Comparison of ENCODE assay signal across 8 cellular contexts in the genomic region with DNA sequence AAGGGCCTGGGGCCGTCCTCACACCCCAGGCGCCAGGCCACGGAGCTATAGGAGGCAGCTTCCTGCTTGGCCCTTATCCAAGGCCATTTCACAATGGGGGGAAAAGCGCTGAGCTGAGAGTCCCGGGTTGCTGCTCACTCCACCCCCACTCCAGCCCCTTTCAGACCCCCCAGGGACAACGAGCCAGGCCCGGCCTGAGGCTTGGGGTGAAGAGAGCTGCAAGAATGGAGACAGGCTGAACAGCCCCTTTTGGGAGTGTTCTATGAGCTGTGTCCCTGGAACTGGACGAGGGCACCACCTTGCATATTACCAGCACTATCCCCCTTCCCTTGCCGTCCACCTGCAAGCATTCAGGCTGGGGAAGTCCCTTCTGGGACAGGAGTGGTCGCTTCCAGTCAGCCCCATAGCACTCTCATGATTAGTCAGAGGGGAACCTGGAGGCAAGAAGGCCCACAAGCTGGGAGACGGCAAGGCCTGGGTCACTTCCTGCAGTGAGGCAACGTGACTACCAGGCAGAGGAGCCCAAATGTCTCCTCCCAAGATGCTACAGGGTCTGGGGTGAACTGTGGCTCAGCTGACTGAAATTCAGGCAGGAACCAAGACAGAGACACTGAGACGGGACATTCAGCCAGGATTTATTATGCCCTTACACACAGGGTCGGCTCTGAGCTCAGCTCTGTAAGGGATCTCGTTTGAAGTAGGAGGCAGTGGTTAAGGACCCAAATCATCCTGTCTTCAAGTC. TPM values are rescaled to one million over a fixed set of nuclear protein-coding genes. Genes with fewer than 3 reads are reported as not detected.
A peak's percentile ranks its signal among the peaks of the same experiment; 100 is the strongest.
DNase-seq lines count a peak whose midpoint lies in the region; ATAC-seq and TF ChIP-seq lines count a peak whose summit lies in the region.

No MANE protein-coding gene starts in this region.

- H3K4me1 Mint-ChIP-seq in CD4-positive, CD25-positive, alpha-beta regulatory T cell: peaks cover 8 to 69% (median 42%) of the 10 kb centered on the region in 4 donors
- H3K4me1 Mint-ChIP-seq in chondrocyte (ENCODE audit: low read depth): peaks cover 39% of the 10 kb centered on the region

- H3K36me3 Mint-ChIP-seq in CD4-positive, CD25-positive, alpha-beta regulatory T cell: no peaks in the 10 kb centered on the region
- no peaks in the 10 kb centered on the region for H3K36me3 Mint-ChIP-seq in chondrocyte (ENCODE audit: low read depth)

- H3K4me3 ChIP-seq in CD4-positive, CD25-positive, alpha-beta regulatory T cell (ENCODE audit: low read depth, low read length): peak overlapping the region; percentile 47
- H3K4me3 ChIP-seq in testis (no peak overlapping the region), WERI-Rb-1 (ENCODE audit: low read depth, low read length) (no peak overlapping the region)

- peak; percentile 45 to 56 for ATAC-seq in CD4-positive, CD25-positive, alpha-beta regulatory T cell (ENCODE audit: low read depth in 2 of 2)
- peak; percentile 54 for ATAC-seq in GM19452 (IDR thresholded peaks at IDR 0.05; ENCODE audit: unreplicated experiment)

- H3K36me3 ChIP-seq in CD4-positive, CD25-positive, alpha-beta regulatory T cell (ENCODE audit: control insufficient read depth, insufficient read depth, low read length): no peaks in the 10 kb centered on the region
- H3K36me3 ChIP-seq in testis (ENCODE audit: low read depth, missing control alignments) (no peaks in the 10 kb centered on the region), WERI-Rb-1 (no peaks in the 10 kb centered on the region)

- peaks cover 55% of the 10 kb centered on the region for H3K4me1 ChIP-seq in CD4-positive, CD25-positive, alpha-beta regulatory T cell (ENCODE audit: control insufficient read depth, insufficient read depth, low read length, poor library complexity, severe bottlenecking)
- peaks cover 12% of the 10 kb centered on the region for H3K4me1 ChIP-seq in testis

- TF ChIP-seq CTCF in chondrocyte (IDR thresholded peaks at IDR 0.05) (no peak), testis (IDR thresholded peaks at IDR 0.05) (no peak), WERI-Rb-1 (IDR thresholded peaks at IDR 0.05; ENCODE audit: low read depth, low read length) (no peak)

- no peaks in the 10 kb centered on the region for H3K27me3 Mint-ChIP-seq in CD4-positive, CD25-positive, alpha-beta regulatory T cell
- no peaks in the 10 kb centered on the region for H3K27me3 Mint-ChIP-seq in chondrocyte (ENCODE audit: low read depth)

- peak overlapping the region; percentile 78 for H3K27ac ChIP-seq in CD4-positive, CD25-positive, alpha-beta regulatory T cell (ENCODE audit: insufficient read depth, low read length, poor library complexity, severe bottlenecking)
- H3K27ac ChIP-seq in testis: peak overlapping the region; percentile 25 to 53
- no peak overlapping the region for H3K27ac ChIP-seq in WERI-Rb-1

- no peaks in the 10 kb centered on the region for H3K9me3 ChIP-seq in CD4-positive, CD25-positive, alpha-beta regulatory T cell (ENCODE audit: control insufficient read depth in 2 of 2, low read length in 2 of 2)
- H3K9me3 ChIP-seq in testis (no peaks in the 10 kb centered on the region), WERI-Rb-1 (ENCODE audit: severe bottlenecking) (no peaks in the 10 kb centered on the region)

- TF ChIP-seq POLR2A in testis (IDR thresholded peaks at IDR 0.05): no peak

- WGBS in testis, 2 donors: 60 to 67% methylated on average over 10 to 15 of the region's 15 CpGs

- DNase-seq in CD4-positive, CD25-positive, alpha-beta regulatory T cell: peak in 2 of 3 donors; percentile 28 to 81
- DNase-seq in HK-2 (ENCODE audit: unreplicated experiment) (peak; percentile 71), T-helper 22 cell (ENCODE audit: low read depth) (peak; percentile 38), chondrocyte (ENCODE audit: low spot score) (no peak), mucosa of gallbladder (ENCODE audit: low spot score) (peak; percentile 45), testis (no peak), WERI-Rb-1 (no peak)

- peak overlapping the region; percentile 94 to 98 (median 95) for H3K27ac Mint-ChIP-seq in CD4-positive, CD25-positive, alpha-beta regulatory T cell
- peak overlapping the region; percentile 71 for H3K27ac Mint-ChIP-seq in chondrocyte (ENCODE audit: unreplicated experiment)

- intact Hi-C loops in testis (cut with DNase I; ENCODE audit: low total_unique reads): loop anchor here (10.0 kb wide), 1 partner anchor 57 kb away; the partner anchor contains the start of gene BMF

- no peaks in the 10 kb centered on the region for H3K27me3 ChIP-seq in CD4-positive, CD25-positive, alpha-beta regulatory T cell (ENCODE audit: control insufficient read depth, insufficient read depth, low read length)
- H3K27me3 ChIP-seq in testis (no peaks in the 10 kb centered on the region), WERI-Rb-1 (ENCODE audit: insufficient read depth, low read depth, severe bottlenecking) (no peaks in the 10 kb centered on the region)

- H3K9me3 Mint-ChIP-seq in CD4-positive, CD25-positive, alpha-beta regulatory T cell: no peaks in the 10 kb centered on the region
- no peaks in the 10 kb centered on the region for H3K9me3 Mint-ChIP-seq in chondrocyte (ENCODE audit: low read depth)

- peak overlapping the region; percentile 46 to 87 (median 79) for H3K4me3 Mint-ChIP-seq in CD4-positive, CD25-positive, alpha-beta regulatory T cell
- no peak overlapping the region for H3K4me3 Mint-ChIP-seq in chondrocyte (ENCODE audit: unreplicated experiment)

RNA-seq across cellular contexts. Expression of gene SRP14, which starts 8.6 kb away (rescaled TPM):
- total RNA-seq in CD4-positive, CD25-positive, alpha-beta regulatory T cell: 128 TPM
- 100 to 1,000 TPM; 800 to 928 (median 868) TPM for polyA plus RNA-seq in CD4-positive, CD25-positive, alpha-beta regulatory T cell
- 144 to 199 TPM (median 146 TPM) in 3 replicates for total RNA-seq in chondrocyte
- 186 TPM for total RNA-seq in mucosa of gallbladder
- total RNA-seq in testis: 100 to 1,000 TPM; 277 to 410 TPM
- polyA plus RNA-seq in testis (ENCODE audit: insufficient read depth, low read depth, low replicate concordance): 359 TPM

Comparison
In these comparisons a context has a peak if more than half of its experiments do, and no peak if none do; other contexts are left out.
1. DNase-seq: peak in CD4-positive, CD25-positive, alpha-beta regulatory T cell (2 of 3), HK-2 (single experiment), T-helper 22 cell (single experiment) and mucosa of gallbladder (single experiment); none in chondrocyte (single experiment), testis (single experiment) and WERI-Rb-1 (single experiment).